Comparison of ENCODE assay signal across 9 cellular contexts in genomic region chr6:129695373-129696027, GRCh38. TPM values are rescaled to one million over a fixed set of nuclear protein-coding genes. Genes with fewer than 3 reads are reported as not detected.
DNase-seq lines count a peak whose midpoint lies in the region; ATAC-seq, FAIRE-seq and TF ChIP-seq lines count a peak whose summit lies in the region.
"Had no signal": no experiment of that assay in that cellular context is flagged by ENCODE, and none has a peak within 500 bp of the region (broad histone marks: within the 10 kb centered on the region; RNA-seq: fewer than 3 reads in every experiment).

No MANE protein-coding gene starts in this region.

- POLR2A ChIA-PET in activated naive CD8-positive, alpha-beta T cell treated with anti-CD3 and anti-CD28 coated beads, Interleukin-2, amount 10 ng/mL, durations not matched to agents 7 days and 5 days (lab: Charles Lee): interaction anchor here (0.9 to 1.0 kb wide), 2 partner anchors 14 to 54 kb away, joined by 3 to 7 read pairs; partner anchors contain the start of gene ARHGAP18

- no peaks in the 10 kb centered on the region for H3K36me3 ChIP-seq in kidney (ENCODE audit: control insufficient read depth in 1 of 2, insufficient read depth in 2 of 2, low read length in 2 of 2)

- ATAC-seq in GM19438 (IDR thresholded peaks at IDR 0.05; ENCODE audit: low read depth, unreplicated experiment): peak; percentile 55
- ATAC-seq in HG03378 (IDR thresholded peaks at IDR 0.05; ENCODE audit: unreplicated experiment): peak; percentile 72
- ATAC-seq in activated naive CD8-positive, alpha-beta T cell treated with anti-CD3 and anti-CD28 coated beads, Interleukin-2, amount 10 ng/mL, durations not matched to agents 7 days and 5 days (ENCODE audit: low read depth): peak; percentile 83

- H3K9ac ChIP-seq in kidney (ENCODE audit: low read length in 2 of 2): no peak overlapping the region

- H3K27ac ChIP-seq in 22Rv1: peak overlapping the region; percentile 52
- H3K27ac ChIP-seq in kidney (ENCODE audit: low read depth in 2 of 2, low read length in 2 of 2): no peak overlapping the region

- H3K4me1 ChIP-seq in kidney (ENCODE audit: control insufficient read depth in 1 of 2, insufficient read depth in 1 of 2, low read depth in 1 of 2, low read length in 2 of 2): peaks cover 0 to 15% of the 10 kb centered on the region in 2 donors

- FAIRE-seq in kidney (lab: Jason Lieb, UNC): no peak

- peaks cover 24% of the 10 kb centered on the region for H3K36me3 Mint-ChIP-seq in activated naive CD8-positive, alpha-beta T cell treated with anti-CD3 and anti-CD28 coated beads, Interleukin-2, amount 10 ng/mL, durations not matched to agents 7 days and 5 days

- DNase-seq in activated naive CD8-positive, alpha-beta T cell treated with anti-CD3 and anti-CD28 coated beads, Interleukin-2, amount 10 ng/mL, durations not matched to agents 7 days and 5 days: no peak
- no peak for DNase-seq in NOMO-1 treated with DMSO at 0.1 percent for 48 hours (lab: John Stamatoyannopoulos, UW; ENCODE audit: unreplicated experiment)
- DNase-seq in kidney: no peak
- no peak for DNase-seq in glomerular visceral epithelial cell (ENCODE audit: extremely low spot score)
- no peak for DNase-seq in NCI-H69 (lab: John Stamatoyannopoulos, UW)
- DNase-seq: C1 segment of cervical spinal cord had no signal

- no peaks in the 10 kb centered on the region for H3K27me3 Mint-ChIP-seq in activated naive CD8-positive, alpha-beta T cell treated with anti-CD3 and anti-CD28 coated beads, Interleukin-2, amount 10 ng/mL, durations not matched to agents 7 days and 5 days

- TF ChIP-seq CTCF in 22Rv1 (IDR thresholded peaks at IDR 0.05): no peak
- no peak for TF ChIP-seq CTCF in kidney (IDR thresholded peaks at IDR 0.05; ENCODE audit: borderline replicate concordance, extremely low read depth, insufficient read depth)

- peak overlapping the region; percentile 72 for H3K4me3 Mint-ChIP-seq in activated naive CD8-positive, alpha-beta T cell treated with anti-CD3 and anti-CD28 coated beads, Interleukin-2, amount 10 ng/mL, durations not matched to agents 7 days and 5 days

- H3K9me3 Mint-ChIP-seq in activated naive CD8-positive, alpha-beta T cell treated with anti-CD3 and anti-CD28 coated beads, Interleukin-2, amount 10 ng/mL, durations not matched to agents 7 days and 5 days: no peaks in the 10 kb centered on the region

- peak overlapping the region; percentile 87 for H3K27ac Mint-ChIP-seq in activated naive CD8-positive, alpha-beta T cell treated with anti-CD3 and anti-CD28 coated beads, Interleukin-2, amount 10 ng/mL, durations not matched to agents 7 days and 5 days

- no peak overlapping the region for H3K4me3 ChIP-seq in kidney (ENCODE audit: low read length in 2 of 2)

- no peaks in the 10 kb centered on the region for H3K9me3 ChIP-seq in kidney (ENCODE audit: control insufficient read depth in 1 of 2, low read length in 2 of 2)

- H3K4me1 Mint-ChIP-seq in activated naive CD8-positive, alpha-beta T cell treated with anti-CD3 and anti-CD28 coated beads, Interleukin-2, amount 10 ng/mL, durations not matched to agents 7 days and 5 days: peaks cover 42% of the 10 kb centered on the region

- intact Hi-C loops in kidney (cut with DNase I): no loop called here

RNA-seq across cellular contexts. Expression of gene ARHGAP18, which starts 14.5 kb away (rescaled TPM):
- 10 to 100 TPM; 12.1 to 12.7 TPM for total RNA-seq in activated naive CD8-positive, alpha-beta T cell treated with anti-CD3 and anti-CD28 coated beads, Interleukin-2, amount 10 ng/mL, durations not matched to agents 7 days and 5 days
- 39.8 TPM for total RNA-seq in kidney
- polyA plus RNA-seq in kidney (ENCODE audit: insufficient read depth, low read depth, low replicate concordance): 26.5 TPM
